In the genomic region with DNA sequence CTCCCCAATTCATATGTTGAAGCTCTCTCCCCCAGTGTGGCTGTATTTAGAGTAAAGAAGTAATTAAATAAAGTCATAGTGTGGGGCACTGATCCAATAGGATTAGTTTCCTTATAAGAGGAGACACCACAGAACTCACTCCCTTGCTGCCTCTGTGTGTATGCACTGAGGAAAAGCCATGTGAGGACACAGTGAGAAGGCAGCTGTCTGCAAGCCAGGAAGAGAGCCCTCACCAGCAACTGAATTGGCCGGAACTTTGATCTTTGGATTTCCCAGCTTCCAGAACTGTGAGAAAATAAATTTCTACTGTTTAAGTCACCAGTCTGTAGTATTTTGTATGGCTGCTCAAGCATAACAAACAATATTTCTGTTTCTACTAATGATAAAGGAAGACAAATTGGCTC, we compare ENCODE assay signal across 19 cellular contexts.
DNase-seq lines count a peak whose midpoint lies in the region; ATAC-seq, FAIRE-seq and TF ChIP-seq lines count a peak whose summit lies in the region.
"Had no signal": no experiment of that assay in that cellular context is flagged by ENCODE, and none has a peak within 500 bp of the region (broad histone marks: within the 10 kb centered on the region; RNA-seq: fewer than 3 reads in every experiment).

No MANE protein-coding gene starts in this region.

- ATAC-seq in Right ventricle myocardium inferior: peak; percentile 55
- ATAC-seq in heart right ventricle: peak in 6 of 8 donors; percentile 33 to 81 (median 66)
- ATAC-seq in lower lobe of right lung: no peak
- ATAC-seq: K562; naive thymus-derived CD4-positive, alpha-beta T cell had no signal

- no peak for DNase-seq in Right ventricle myocardium inferior (ENCODE audit: missing footprints)
- DNase-seq in right atrium auricular region (ENCODE audit: low spot score): no peak
- DNase-seq in astrocyte (ENCODE audit: low read depth): peak; percentile 57
- DNase-seq in heart right ventricle: peak in 1 of 2 donors; percentile 13
- DNase-seq in smooth muscle cell (lab: John Stamatoyannopoulos, UW; ENCODE audit: unreplicated experiment): no peak
- no peak for DNase-seq in lower lobe of right lung
- DNase-seq in putamen (ENCODE audit: low spot score): no peak
- no peak for DNase-seq in hepatocyte (ENCODE audit: low spot score)
- DNase-seq: activated CD4-positive, alpha-beta T cell treated with anti-CD3 and anti-CD28 coated beads, Interleukin-2, amount 50 U/mL, for 1 hour; activated naive CD4-positive, alpha-beta T cell treated with anti-CD3 and anti-CD28 coated beads, Interleukin-2, amount 10 ng/mL, durations not matched to agents 7 days and 5 days; DMS79; dorsolateral prefrontal cortex; naive thymus-derived CD4-positive, alpha-beta T cell; NCI-H1105 treated with DMSO at 0.1 percent for 48 hours; stomach had no signal

- H3K4me2 ChIP-seq in astrocyte (ENCODE audit: low read length): no peak overlapping the region
- H3K4me2 ChIP-seq in smooth muscle cell: peak overlapping the region; percentile 46
- H3K4me2 ChIP-seq in hepatocyte: no peak overlapping the region

- no peaks in the 10 kb centered on the region for H3K9me3 ChIP-seq in right atrium auricular region
- H3K9me3 ChIP-seq in astrocyte (ENCODE audit: insufficient read depth, low read depth, low read length): no peaks in the 10 kb centered on the region
- H3K9me3 ChIP-seq in heart right ventricle: no peaks in the 10 kb centered on the region
- no peaks in the 10 kb centered on the region for H3K9me3 ChIP-seq in smooth muscle cell (replicated peaks; ENCODE audit: low read depth)
- no peaks in the 10 kb centered on the region for H3K9me3 ChIP-seq in lower lobe of right lung
- no peaks in the 10 kb centered on the region for H3K9me3 ChIP-seq in hepatocyte (ENCODE audit: low read depth)
- H3K9me3 ChIP-seq: stomach, vagina had no signal

- no peak overlapping the region for H3K4me3 Mint-ChIP-seq in astrocyte (ENCODE audit: unreplicated experiment)
- H3K4me3 Mint-ChIP-seq: activated naive CD4-positive, alpha-beta T cell treated with anti-CD3 and anti-CD28 coated beads, Interleukin-2, amount 10 ng/mL, durations not matched to agents 7 days and 5 days; naive thymus-derived CD4-positive, alpha-beta T cell had no signal

- H3K9me3 Mint-ChIP-seq in astrocyte (ENCODE audit: unreplicated experiment): peaks cover 6% of the 10 kb centered on the region

- no peak overlapping the region for H3K4me3 ChIP-seq in right atrium auricular region
- H3K4me3 ChIP-seq in astrocyte (ENCODE audit: insufficient read depth, low read depth, low read length): no peak overlapping the region
- no peak overlapping the region for H3K4me3 ChIP-seq in heart right ventricle
- H3K4me3 ChIP-seq in smooth muscle cell: no peak overlapping the region
- no peak overlapping the region for H3K4me3 ChIP-seq in lower lobe of right lung
- H3K4me3 ChIP-seq in hepatocyte: no peak overlapping the region
- H3K4me3 ChIP-seq: dorsolateral prefrontal cortex, K562, stomach, vagina had no signal

- TF ChIP-seq CTCF in right atrium auricular region (IDR thresholded peaks at IDR 0.05) (no peak), astrocyte (IDR thresholded peaks at IDR 0.05; ENCODE audit: insufficient read depth, low read depth, low read length) (no peak), heart right ventricle (IDR thresholded peaks at IDR 0.05) (no peak), smooth muscle cell (IDR thresholded peaks at IDR 0.05; ENCODE audit: borderline replicate concordance, insufficient read depth, poor library complexity, severe bottlenecking) (no peak), lower lobe of right lung (IDR thresholded peaks at IDR 0.05) (no peak), hepatocyte (IDR thresholded peaks at IDR 0.05; ENCODE audit: poor library complexity) (no peak)

- no peak overlapping the region for H2AFZ ChIP-seq in astrocyte (ENCODE audit: low read depth, low read length)
- H2AFZ ChIP-seq in smooth muscle cell (ENCODE audit: low read depth): peak overlapping the region; percentile 54
- no peak overlapping the region for H2AFZ ChIP-seq in hepatocyte

- no peak overlapping the region for H3K27ac Mint-ChIP-seq in astrocyte (ENCODE audit: unreplicated experiment)
- H3K27ac Mint-ChIP-seq: activated naive CD4-positive, alpha-beta T cell treated with anti-CD3 and anti-CD28 coated beads, Interleukin-2, amount 10 ng/mL, durations not matched to agents 7 days and 5 days; naive thymus-derived CD4-positive, alpha-beta T cell had no signal

- WGBS in heart right ventricle, 2 donors: 50 to 70% methylated on average over 1 of the region's 1 CpG
- 48% methylated on average over 1 of the region's 1 CpG for WGBS in smooth muscle cell (ENCODE audit: low lambda C conversion rate)
- WGBS in hepatocyte (ENCODE audit: low lambda C conversion rate, missing lambda C conversion rate): 100% methylated on average over 1 of the region's 1 CpG

- H3K36me3 ChIP-seq in right atrium auricular region (no peaks in the 10 kb centered on the region), astrocyte (ENCODE audit: insufficient read depth, low read length) (no peaks in the 10 kb centered on the region), heart right ventricle (no peaks in the 10 kb centered on the region), smooth muscle cell (ENCODE audit: low read depth) (no peaks in the 10 kb centered on the region), lower lobe of right lung (no peaks in the 10 kb centered on the region), hepatocyte (replicated peaks; ENCODE audit: insufficient read depth, low read depth) (no peaks in the 10 kb centered on the region)
- H3K36me3 ChIP-seq: stomach, vagina had no signal

- FAIRE-seq in astrocyte (lab: Jason Lieb, UNC): no peak
- FAIRE-seq: A204.1, K562 had no signal

- H3K4me1 Mint-ChIP-seq in astrocyte (ENCODE audit: low read depth, unreplicated experiment): peaks cover 30% of the 10 kb centered on the region
- H3K4me1 Mint-ChIP-seq: activated naive CD4-positive, alpha-beta T cell treated with anti-CD3 and anti-CD28 coated beads, Interleukin-2, amount 10 ng/mL, durations not matched to agents 7 days and 5 days; naive thymus-derived CD4-positive, alpha-beta T cell had no signal

- no peaks in the 10 kb centered on the region for H3K27me3 Mint-ChIP-seq in astrocyte (ENCODE audit: low read depth, unreplicated experiment)
- H3K27me3 Mint-ChIP-seq: activated naive CD4-positive, alpha-beta T cell treated with anti-CD3 and anti-CD28 coated beads, Interleukin-2, amount 10 ng/mL, durations not matched to agents 7 days and 5 days had no signal

- H3K79me2 ChIP-seq in astrocyte (ENCODE audit: insufficient read depth, low read length) (no peaks in the 10 kb centered on the region), smooth muscle cell (ENCODE audit: low read depth) (no peaks in the 10 kb centered on the region), hepatocyte (no peaks in the 10 kb centered on the region)

- no peaks in the 10 kb centered on the region for H4K20me1 ChIP-seq in astrocyte (ENCODE audit: insufficient read depth, low read length)
- no peaks in the 10 kb centered on the region for H4K20me1 ChIP-seq in smooth muscle cell (ENCODE audit: low read depth)
- no peaks in the 10 kb centered on the region for H4K20me1 ChIP-seq in hepatocyte (ENCODE audit: insufficient read depth, poor library complexity, severe bottlenecking)

- no peaks in the 10 kb centered on the region for H3K9me2 ChIP-seq in hepatocyte (replicated peaks; ENCODE audit: insufficient read depth)

- no peak overlapping the region for H3K27ac ChIP-seq in right atrium auricular region
- H3K27ac ChIP-seq in astrocyte (ENCODE audit: low read depth, low read length): peak overlapping the region; percentile 1
- peak overlapping the region in 6 of 10 donors; percentile 16 to 50 (median 24) for H3K27ac ChIP-seq in heart right ventricle
- H3K27ac ChIP-seq in smooth muscle cell (ENCODE audit: low read depth): peak overlapping the region; percentile 51
- no peak overlapping the region for H3K27ac ChIP-seq in lower lobe of right lung
- H3K27ac ChIP-seq in hepatocyte: no peak overlapping the region
- H3K27ac ChIP-seq: C4-2B, dorsolateral prefrontal cortex, stomach, vagina had no signal

- H3K4me1 ChIP-seq in right atrium auricular region: no peaks in the 10 kb centered on the region
- H3K4me1 ChIP-seq in astrocyte (ENCODE audit: insufficient read depth, low read length): peaks cover 21% of the 10 kb centered on the region
- peaks cover 0 to 35% (median 8%) of the 10 kb centered on the region in 9 donors for H3K4me1 ChIP-seq in heart right ventricle
- peaks cover 8% of the 10 kb centered on the region for H3K4me1 ChIP-seq in smooth muscle cell (ENCODE audit: low read depth)
- peaks cover 13% of the 10 kb centered on the region for H3K4me1 ChIP-seq in lower lobe of right lung
- H3K4me1 ChIP-seq in hepatocyte (ENCODE audit: insufficient read depth): peaks cover 5% of the 10 kb centered on the region
- H3K4me1 ChIP-seq: stomach, vagina had no signal

- intact Hi-C loops in Right ventricle myocardium inferior (cut with DNase I) (no loop called here), heart right ventricle (cut with DNase I) (no loop called here), lower lobe of right lung (cut with DNase I) (no loop called here)

- H3K27me3 ChIP-seq in right atrium auricular region (no peaks in the 10 kb centered on the region), astrocyte (ENCODE audit: insufficient read depth, low read length) (no peaks in the 10 kb centered on the region), heart right ventricle (no peaks in the 10 kb centered on the region), smooth muscle cell (ENCODE audit: low read depth) (no peaks in the 10 kb centered on the region), lower lobe of right lung (ENCODE audit: low read depth) (no peaks in the 10 kb centered on the region), hepatocyte (no peaks in the 10 kb centered on the region)
- H3K27me3 ChIP-seq: stomach, vagina had no signal

- H3F3A ChIP-seq in smooth muscle cell (ENCODE audit: low read depth): no peaks in the 10 kb centered on the region

- H3K36me3 Mint-ChIP-seq in astrocyte (ENCODE audit: low read depth, unreplicated experiment): no peaks in the 10 kb centered on the region
- H3K36me3 Mint-ChIP-seq: activated naive CD4-positive, alpha-beta T cell treated with anti-CD3 and anti-CD28 coated beads, Interleukin-2, amount 10 ng/mL, durations not matched to agents 7 days and 5 days; naive thymus-derived CD4-positive, alpha-beta T cell had no signal

- H3K9ac ChIP-seq in astrocyte (ENCODE audit: low read length): no peak overlapping the region
- H3K9ac ChIP-seq in smooth muscle cell (ENCODE audit: low read depth): no peak overlapping the region

Comparison
In these comparisons a context has a peak if more than half of its experiments do, and no peak if none do; other contexts are left out.
1. H3K27ac ChIP-seq: peak in astrocyte (single experiment), heart right ventricle (6 of 10) and smooth muscle cell (single experiment); none in right atrium auricular region (0 of 2), lower lobe of right lung (single experiment) and hepatocyte (single experiment).
2. ATAC-seq: peak in Right ventricle myocardium inferior (single experiment) and heart right ventricle (6 of 8); none in lower lobe of right lung (0 of 2).